In genomic region chr2:188333751-188334524, GRCh38 we compare ENCODE assay signal across 13 cellular contexts. TPM values are rescaled to one million over a fixed set of nuclear protein-coding genes. Genes with fewer than 3 reads are reported as not detected.
DNase-seq lines count a peak whose midpoint lies in the region; ATAC-seq, FAIRE-seq and TF ChIP-seq lines count a peak whose summit lies in the region.
"Had no signal": no experiment of that assay in that cellular context is flagged by ENCODE, and none has a peak within 500 bp of the region (broad histone marks: within the 10 kb centered on the region; RNA-seq: fewer than 3 reads in every experiment).

No MANE protein-coding gene starts in this region.

- peak overlapping the region; percentile 1; the same call in 1 of the 2 replicates for H3K27ac Mint-ChIP-seq in HFFc6
- H3K27ac Mint-ChIP-seq: activated CD4-positive, alpha-beta memory T cell treated with anti-CD3 and anti-CD28 coated beads for 36 hours had no signal

- no peak overlapping the region for H3K9ac ChIP-seq in keratinocyte (ENCODE audit: control insufficient read depth, extremely low read depth, insufficient read depth, low read length)

- intact Hi-C loops in sciatic nerve (cut with DNase I): no loop called here

- no peaks in the 10 kb centered on the region for H3K4me1 ChIP-seq in keratinocyte (ENCODE audit: control insufficient read depth, extremely low read depth, insufficient read depth, low read length)

- H3K4me3 ChIP-seq in cardiac fibroblast (replicated peaks in 1 of 2; ENCODE audit: low read depth in 2 of 2, low read length in 2 of 2): no peak overlapping the region
- peak overlapping the region in 1 of 3 experiments; percentile 22 for H3K4me3 ChIP-seq in keratinocyte (ENCODE audit: control insufficient read depth in 2 of 3, extremely low read depth in 1 of 3, insufficient read depth in 2 of 3, low read depth in 1 of 3, low read length in 3 of 3)

- dilution Hi-C loops in keratinocyte (cut with MboI; ENCODE audit: extremely low pct_ligation_motif_present, low sequenced_read_pairs): no loop called here

- H3K9me3 ChIP-seq in keratinocyte (ENCODE audit: control insufficient read depth, low read depth, low read length): no peaks in the 10 kb centered on the region

- H3K36me3 Mint-ChIP-seq in HFFc6 (ENCODE audit: low read depth): peaks cover 5% of the 10 kb centered on the region; the same call in 1 of the 2 replicates
- H3K36me3 Mint-ChIP-seq: activated CD4-positive, alpha-beta memory T cell treated with anti-CD3 and anti-CD28 coated beads for 36 hours; CD8-positive, alpha-beta memory T cell had no signal

- FAIRE-seq in keratinocyte (lab: Jason Lieb, UNC): peak; percentile 32

- peak overlapping the region; percentile 44 for H2AFZ ChIP-seq in keratinocyte (ENCODE audit: control insufficient read depth, low read length)

- H3K4me1 Mint-ChIP-seq in HFFc6 (ENCODE audit: low read depth): peaks cover 32% of the 10 kb centered on the region; the same call in 1 of the 2 replicates
- H3K4me1 Mint-ChIP-seq: CD8-positive, alpha-beta memory T cell had no signal

- H3K4me3 Mint-ChIP-seq in HFFc6: peak overlapping the region; percentile 6; the same call in 1 of the 2 replicates
- H3K4me3 Mint-ChIP-seq: activated CD4-positive, alpha-beta memory T cell treated with anti-CD3 and anti-CD28 coated beads for 36 hours; CD8-positive, alpha-beta memory T cell had no signal

- no peaks in the 10 kb centered on the region for H4K20me1 ChIP-seq in keratinocyte (ENCODE audit: control insufficient read depth, extremely low read depth, insufficient read depth, low read length)

- H3K36me3 ChIP-seq in keratinocyte (ENCODE audit: control insufficient read depth in 2 of 2, extremely low read depth in 1 of 2, insufficient read depth in 2 of 2, low read length in 2 of 2): no peaks in the 10 kb centered on the region

- H3K27me3 Mint-ChIP-seq in HFFc6 (ENCODE audit: insufficient read depth): no peaks in the 10 kb centered on the region
- H3K27me3 Mint-ChIP-seq: activated CD4-positive, alpha-beta memory T cell treated with anti-CD3 and anti-CD28 coated beads for 36 hours; CD8-positive, alpha-beta memory T cell had no signal

- no peak overlapping the region for H3K27ac ChIP-seq in keratinocyte (ENCODE audit: control insufficient read depth, insufficient read depth, low read length)

- H3K9me3 Mint-ChIP-seq in HFFc6: no peaks in the 10 kb centered on the region
- H3K9me3 Mint-ChIP-seq: activated CD4-positive, alpha-beta memory T cell treated with anti-CD3 and anti-CD28 coated beads for 36 hours; CD8-positive, alpha-beta memory T cell had no signal

- no peak for DNase-seq in HFFc6
- DNase-seq in cardiac fibroblast (ENCODE audit: low read depth in 2 of 2): peak; percentile 16 to 45
- no peak for DNase-seq in keratinocyte (ENCODE audit: low read depth, low spot score)
- DNase-seq in sciatic nerve (ENCODE audit: low spot score): no peak
- no peak for DNase-seq in central memory CD4-positive, alpha-beta T cell
- no peak for DNase-seq in H4 (ENCODE audit: low spot score)
- no peak for DNase-seq in OCI-M2 (lab: John Stamatoyannopoulos, UW; ENCODE audit: unreplicated experiment)
- DNase-seq: activated CD4-positive, alpha-beta memory T cell treated with anti-CD3 and anti-CD28 coated beads for 36 hours; amniotic stem cell; CD8-positive, alpha-beta memory T cell; NCI-H2029; stimulated activated CD4-positive, alpha-beta T cell treated with anti-CD3 and anti-CD28 coated beads, Interleukin-2, amount 100 ng/mL, for 48 hours had no signal

- H3K27me3 ChIP-seq in keratinocyte (ENCODE audit: control insufficient read depth, extremely low read depth, insufficient read depth, low read length): no peaks in the 10 kb centered on the region

- ATAC-seq in sciatic nerve (peak; percentile 94), HG02759 (IDR thresholded peaks at IDR 0.05; ENCODE audit: unreplicated experiment) (no peak)

- peak overlapping the region; percentile 46 for H3K4me2 ChIP-seq in keratinocyte (ENCODE audit: control insufficient read depth, extremely low read depth, insufficient read depth, low read depth, low read length)

- H3K79me2 ChIP-seq in keratinocyte (ENCODE audit: control insufficient read depth, insufficient read depth, low read length): no peaks in the 10 kb centered on the region

- H3K9me1 ChIP-seq in keratinocyte (ENCODE audit: control insufficient read depth, extremely low read depth, insufficient read depth, low read length): no peaks in the 10 kb centered on the region

- TF ChIP-seq CTCF in HFFc6 (IDR thresholded peaks at IDR 0.05) (no peak), cardiac fibroblast (IDR thresholded peaks at IDR 0.05; ENCODE audit: low read depth, low read length) (no peak), keratinocyte (optimal IDR thresholded peaks at IDR 0.05 in 1 of 3, IDR thresholded peaks at IDR 0.05 in 1 of 3, conservative IDR thresholded peaks at IDR 0.05 in 1 of 3; ENCODE audit: extremely low read depth in 1 of 3, insufficient read depth in 2 of 3, low read length in 3 of 3) (no peak)

RNA-seq across cellular contexts. Expression of gene GULP1, which starts 42.3 kb away (rescaled TPM):
- total RNA-seq in HFFc6 (2021; fragmentation: NEBNext Ultra II Directional; extraction: Animal tissue kit (Norgen Biotek cat#: 25700)): 10 to 100 TPM; 33.3 to 76.1 (median 63.9) TPM
- polyA plus RNA-seq in keratinocyte: 8.4 to 12.7 TPM (median 11.7 TPM) in 3 replicates
- 38.4 TPM for polyA plus RNA-seq in keratinocyte (2011; ENCODE audit: low read depth)
- 11.3 and 17.5 TPM in 2 replicates for polyA plus RNA-seq in keratinocyte (2011; cell fraction: cytosol; rRNA removed)
- polyA plus RNA-seq in keratinocyte (2011; cell fraction: nucleus; rRNA removed): 8.6 and 8.9 TPM in 2 replicates
- 6.4 and 11.1 TPM in 2 replicates for polyA plus RNA-seq in keratinocyte (2012; ENCODE audit: low replicate concordance)
- 3.1 to 15.9 TPM (median 11.8 TPM) in 3 replicates for polyA minus RNA-seq in keratinocyte
- polyA minus RNA-seq in keratinocyte (2011; cell fraction: cytosol; rRNA and poly(A)+ RNA removed): 16.3 TPM
- polyA minus RNA-seq in keratinocyte (2011; cell fraction: nucleus; rRNA and poly(A)+ RNA removed): 11.2 and 17.4 TPM in 2 replicates
- total RNA-seq in sciatic nerve: 70.1 TPM
- 24.4 and 31.2 TPM in 2 replicates for total RNA-seq in H4 (2014; rRNA removed; shearing (Covaris generic))
- total RNA-seq: activated CD4-positive, alpha-beta memory T cell treated with anti-CD3 and anti-CD28 coated beads for 36 hours; CD8-positive, alpha-beta memory T cell had no signal
- polyA plus RNA-seq: CD8-positive, alpha-beta memory T cell had no signal

Comparison
In these comparisons a context has a peak if more than half of its experiments do, and no peak if none do; other contexts are left out.
1. DNase-seq: peak in cardiac fibroblast (2 of 2); none in HFFc6 (single experiment), keratinocyte (single experiment), sciatic nerve (single experiment), central memory CD4-positive, alpha-beta T cell (single experiment), H4 (single experiment) and OCI-M2 (single experiment).